Comparison of ENCODE assay signal across 8 cellular contexts in the genomic region with DNA sequence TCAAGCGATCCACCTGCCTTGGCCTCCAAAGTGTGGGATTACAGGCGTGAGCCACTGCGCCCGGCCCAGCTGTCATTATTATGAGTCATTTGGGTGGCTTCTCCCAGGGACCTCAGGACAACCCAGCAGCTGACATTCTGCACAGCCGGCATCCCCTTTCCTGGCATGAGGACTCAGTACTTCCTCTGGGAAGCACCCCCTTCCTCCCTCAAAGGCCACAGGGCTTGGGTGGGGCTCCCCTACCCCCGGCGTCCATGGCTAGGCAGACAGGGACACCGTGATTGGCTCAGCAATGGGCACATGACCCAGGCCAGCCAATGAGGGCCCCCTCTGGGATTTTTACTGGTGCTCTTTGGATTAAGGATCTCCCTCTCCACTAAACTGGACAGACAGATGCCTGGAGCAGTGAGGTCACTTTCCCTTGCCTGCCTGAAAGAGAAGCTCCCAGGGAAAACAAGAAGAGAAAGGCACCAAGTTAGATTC. TPM values are rescaled to one million over a fixed set of nuclear protein-coding genes. Genes with fewer than 3 reads are reported as not detected.
DNase-seq lines count a peak whose midpoint lies in the region; ATAC-seq and TF ChIP-seq lines count a peak whose summit lies in the region.

No MANE protein-coding gene starts in this region.

- H3K9me3 ChIP-seq in RWPE2 (ENCODE audit: severe bottlenecking) (no peaks in the 10 kb centered on the region), psoas muscle (no peaks in the 10 kb centered on the region)

- intact Hi-C loops in psoas muscle (cut with DNase I): no loop called here

- 11 to 21% (median 12%) methylated on average over 8 of the region's 8 CpGs for WGBS in psoas muscle, 3 donors

- peaks cover 41% of the 10 kb centered on the region for H3K36me3 ChIP-seq in RWPE2 (ENCODE audit: low read depth)
- H3K36me3 ChIP-seq in psoas muscle (ENCODE audit: insufficient read depth in 1 of 2, low read depth in 1 of 2): peaks cover 0 to 49% of the 10 kb centered on the region in 2 donors

- ATAC-seq in RWPE2 (ENCODE audit: low read depth) (peak; percentile 57; the same call in 2 of the 3 replicates), psoas muscle (peak; percentile 86 to 94 (median 92)), HG03457 (IDR thresholded peaks at IDR 0.05; ENCODE audit: unreplicated experiment) (no peak)

- H3K4me3 ChIP-seq in RWPE2 (ENCODE audit: severe bottlenecking) (no peak overlapping the region), psoas muscle (no peak overlapping the region)

- TF ChIP-seq CTCF in RWPE2 (IDR thresholded peaks at IDR 0.05; ENCODE audit: poor library complexity, severe bottlenecking) (no peak), psoas muscle (IDR thresholded peaks at IDR 0.05) (no peak)

- DNase-seq in ELR (ENCODE audit: low read depth): peak; percentile 82
- DNase-seq in RWPE2 (ENCODE audit: low spot score): no peak
- peak; percentile 75 for DNase-seq in fibroblast of peridontal ligament (ENCODE audit: extremely low read depth)
- DNase-seq in psoas muscle: peak; percentile 88 to 91
- no peak for DNase-seq in mesenteric fat pad (ENCODE audit: low spot score)
- DNase-seq in COLO829 (ENCODE audit: low spot score): no peak
- no peak for DNase-seq in stimulated activated naive CD4-positive, alpha-beta T cell (lab: John Stamatoyannopoulos, UW)

- H3K4me1 ChIP-seq in RWPE2 (ENCODE audit: insufficient read depth, poor library complexity, severe bottlenecking) (peaks cover 7% of the 10 kb centered on the region), psoas muscle (peaks cover 23% of the 10 kb centered on the region)

- no peaks in the 10 kb centered on the region for H3K27me3 ChIP-seq in RWPE2 (ENCODE audit: insufficient read depth, poor library complexity, severe bottlenecking)
- H3K27me3 ChIP-seq in psoas muscle (ENCODE audit: insufficient read depth in 3 of 3, low read length in 2 of 3): no peaks in the 10 kb centered on the region

- H3K27ac ChIP-seq in RWPE2 (ENCODE audit: poor library complexity, severe bottlenecking) (no peak overlapping the region), psoas muscle (peak overlapping the region; percentile 73)

RNA-seq across cellular contexts. Expression of gene KANK2, which starts 6.0 kb away (rescaled TPM):
- total RNA-seq in psoas muscle (100 to 1,000 TPM in 1 of 4 donors, 10 to 100 TPM in 3; 44.0 to 103 (median 68.0) TPM), mesenteric fat pad (121 TPM)
- polyA plus RNA-seq in psoas muscle: 10 to 100 TPM; 23.7 to 29.9 (median 25.8) TPM

RNA-seq across cellular contexts. Expression of gene SPC24, which starts 35.7 kb away (rescaled TPM):
- 1 to 10 TPM in 2 of 4 donors, under 1 TPM in 2; 0.51 to 1.7 (median 0.98) TPM for total RNA-seq in psoas muscle
- polyA plus RNA-seq in psoas muscle: under 1 TPM; 0.14 to 0.55 (median 0.44) TPM
- total RNA-seq in mesenteric fat pad: 0.77 TPM

RNA-seq across cellular contexts. Expression of gene ANGPTL8, which starts 48.1 kb away (rescaled TPM):
- total RNA-seq in psoas muscle: under 1 TPM in 2 of 4 donors, not detected in 2; 0.48 to 0.49 TPM
- 10 to 100 TPM in 1 of 3 donors, under 1 TPM in 2; 0.08 to 14.6 (median 0.15) TPM for polyA plus RNA-seq in psoas muscle
- 4.5 TPM for total RNA-seq in mesenteric fat pad

Comparison
In these comparisons a context has a peak if more than half of its experiments do, and no peak if none do; other contexts are left out.
1. DNase-seq: peak in ELR (single experiment), fibroblast of peridontal ligament (single experiment) and psoas muscle (2 of 2); none in RWPE2 (single experiment), mesenteric fat pad (single experiment), COLO829 (single experiment) and stimulated activated naive CD4-positive, alpha-beta T cell (0 of 6).